1 cellular context compared by ENCODE assay signal in genomic region chr12:6323340-6323994, GRCh38.
TF ChIP-seq lines count a peak whose summit lies in the region.

No MANE protein-coding gene starts in this region.

TF ChIP-seq in K562, 482 proteins besides CTCF, POLR2A, EP300 and RAD21 (continued from another document and continues in another):
- TF ChIP-seq, protein P1, sequence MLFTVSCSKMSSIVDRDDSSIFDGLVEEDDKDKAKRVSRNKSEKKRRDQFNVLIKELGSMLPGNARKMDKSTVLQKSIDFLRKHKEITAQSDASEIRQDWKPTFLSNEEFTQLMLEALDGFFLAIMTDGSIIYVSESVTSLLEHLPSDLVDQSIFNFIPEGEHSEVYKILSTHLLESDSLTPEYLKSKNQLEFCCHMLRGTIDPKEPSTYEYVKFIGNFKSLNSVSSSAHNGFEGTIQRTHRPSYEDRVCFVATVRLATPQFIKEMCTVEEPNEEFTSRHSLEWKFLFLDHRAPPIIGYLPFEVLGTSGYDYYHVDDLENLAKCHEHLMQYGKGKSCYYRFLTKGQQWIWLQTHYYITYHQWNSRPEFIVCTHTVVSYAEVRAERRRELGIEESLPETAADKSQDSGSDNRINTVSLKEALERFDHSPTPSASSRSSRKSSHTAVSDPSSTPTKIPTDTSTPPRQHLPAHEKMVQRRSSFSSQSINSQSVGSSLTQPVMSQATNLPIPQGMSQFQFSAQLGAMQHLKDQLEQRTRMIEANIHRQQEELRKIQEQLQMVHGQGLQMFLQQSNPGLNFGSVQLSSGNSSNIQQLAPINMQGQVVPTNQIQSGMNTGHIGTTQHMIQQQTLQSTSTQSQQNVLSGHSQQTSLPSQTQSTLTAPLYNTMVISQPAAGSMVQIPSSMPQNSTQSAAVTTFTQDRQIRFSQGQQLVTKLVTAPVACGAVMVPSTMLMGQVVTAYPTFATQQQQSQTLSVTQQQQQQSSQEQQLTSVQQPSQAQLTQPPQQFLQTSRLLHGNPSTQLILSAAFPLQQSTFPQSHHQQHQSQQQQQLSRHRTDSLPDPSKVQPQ (CRISPR knock-in tag; IDR thresholded peaks at IDR 0.05; ENCODE audit: borderline replicate concordance) = no peak
- TF ChIP-seq NFE2L1 (tag; IDR thresholded peaks at IDR 0.05; ENCODE audit: borderline replicate concordance, low read depth) (no peak), ATF1 (CRISPR knock-in tag; IDR thresholded peaks at IDR 0.05) (no peak), ATF1 (tag; IDR thresholded peaks at IDR 0.05) (no peak), ZNF354B (CRISPR knock-in tag; IDR thresholded peaks at IDR 0.05) (no peak), VEZF1 (CRISPR knock-in tag; IDR thresholded peaks at IDR 0.05) (no peak), KAT8 (IDR thresholded peaks at IDR 0.05; ENCODE audit: low read depth) (no peak), SUPT5H (IDR thresholded peaks at IDR 0.05) (no peak), NR2C2 (CRISPR knock-in tag; IDR thresholded peaks at IDR 0.05) (no peak), NR2C2 (tag; IDR thresholded peaks at IDR 0.05) (no peak), MAFG (tag; conservative IDR thresholded peaks at IDR 0.05) (peak; percentile 85), ZNF695 (CRISPR knock-in tag; IDR thresholded peaks at IDR 0.05) (no peak), ZNF217 (CRISPR knock-in tag; IDR thresholded peaks at IDR 0.05) (no peak), SMC3 (conservative IDR thresholded peaks at IDR 0.05; ENCODE audit: insufficient read depth, low read depth, low read length) (peak; percentile 28; the same call in 1 of the 2 replicates), SIRT6 (IDR thresholded peaks at IDR 0.05; ENCODE audit: low read depth, low read length) (no peak), ZNF76 (CRISPR knock-in tag; IDR thresholded peaks at IDR 0.05; ENCODE audit: borderline replicate concordance) (no peak), MTA2 (IDR thresholded peaks at IDR 0.05; ENCODE audit: low read depth) (0 out of 2 replicates have a peak, but pooled peaks have one; percentile 25), ZNF778 (CRISPR knock-in tag; IDR thresholded peaks at IDR 0.05) (no peak), TRIM24 (IDR thresholded peaks at IDR 0.05) (no peak), ZNF347 (CRISPR knock-in tag; IDR thresholded peaks at IDR 0.05; ENCODE audit: low read depth) (no peak), FOXA1 (IDR thresholded peaks at IDR 0.05; ENCODE audit: borderline replicate concordance) (no peak), FOXM1 (IDR thresholded peaks at IDR 0.05; ENCODE audit: low read depth) (no peak), FOXM1 (CRISPR knock-in tag; IDR thresholded peaks at IDR 0.05; ENCODE audit: low read depth) (no peak), TOE1 (IDR thresholded peaks at IDR 0.05; ENCODE audit: borderline replicate concordance) (no peak), TOE1 (CRISPR knock-in tag; IDR thresholded peaks at IDR 0.05; ENCODE audit: borderline replicate concordance, low read depth) (no peak), BMI1 (IDR thresholded peaks at IDR 0.05; ENCODE audit: low read length) (no peak), MCM7 (IDR thresholded peaks at IDR 0.05) (no peak), GTF2A2 (tag; IDR thresholded peaks at IDR 0.05) (no peak), ZNF133 (CRISPR knock-in tag; IDR thresholded peaks at IDR 0.05) (no peak), STAG1 (CRISPR knock-in tag; IDR thresholded peaks at IDR 0.05; ENCODE audit: borderline replicate concordance) (no peak), MYC (IDR thresholded peaks at IDR 0.05; ENCODE audit: low read depth, low read length) (no peak), MYC (CRISPR knock-in tag; IDR thresholded peaks at IDR 0.05; ENCODE audit: borderline replicate concordance, low read depth) (no peak), SRSF3 (IDR thresholded peaks at IDR 0.05; ENCODE audit: insufficient read depth, low read length) (no peak), MEF2D (tag; conservative IDR thresholded peaks at IDR 0.05; ENCODE audit: low read depth) (no peak), ZNF282 (CRISPR knock-in tag; IDR thresholded peaks at IDR 0.05) (no peak), BRD4 (IDR thresholded peaks at IDR 0.05) (no peak), HDAC6 (IDR thresholded peaks at IDR 0.05; ENCODE audit: low read depth, low read length) (no peak), ETV5 (CRISPR knock-in tag; IDR thresholded peaks at IDR 0.05; ENCODE audit: low read depth) (no peak), L3MBTL2 (IDR thresholded peaks at IDR 0.05) (peak; percentile 38; the same call in 1 of the 2 replicates), ZNF707 (CRISPR knock-in tag; conservative IDR thresholded peaks at IDR 0.05) (no peak), ZNF507 (tag; conservative IDR thresholded peaks at IDR 0.05) (no peak)
- TF ChIP-seq, protein P2, sequence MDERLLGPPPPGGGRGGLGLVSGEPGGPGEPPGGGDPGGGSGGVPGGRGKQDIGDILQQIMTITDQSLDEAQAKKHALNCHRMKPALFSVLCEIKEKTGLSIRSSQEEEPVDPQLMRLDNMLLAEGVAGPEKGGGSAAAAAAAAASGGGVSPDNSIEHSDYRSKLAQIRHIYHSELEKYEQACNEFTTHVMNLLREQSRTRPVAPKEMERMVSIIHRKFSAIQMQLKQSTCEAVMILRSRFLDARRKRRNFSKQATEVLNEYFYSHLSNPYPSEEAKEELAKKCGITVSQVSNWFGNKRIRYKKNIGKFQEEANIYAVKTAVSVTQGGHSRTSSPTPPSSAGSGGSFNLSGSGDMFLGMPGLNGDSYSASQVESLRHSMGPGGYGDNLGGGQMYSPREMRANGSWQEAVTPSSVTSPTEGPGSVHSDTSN (CRISPR knock-in tag; IDR thresholded peaks at IDR 0.05; ENCODE audit: low read depth) = no peak
- TF ChIP-seq, protein P2 (tag; conservative IDR thresholded peaks at IDR 0.05; ENCODE audit: low read depth) = peak; percentile 61; the same call in 1 of the 2 replicates
- TF ChIP-seq, protein P3, sequence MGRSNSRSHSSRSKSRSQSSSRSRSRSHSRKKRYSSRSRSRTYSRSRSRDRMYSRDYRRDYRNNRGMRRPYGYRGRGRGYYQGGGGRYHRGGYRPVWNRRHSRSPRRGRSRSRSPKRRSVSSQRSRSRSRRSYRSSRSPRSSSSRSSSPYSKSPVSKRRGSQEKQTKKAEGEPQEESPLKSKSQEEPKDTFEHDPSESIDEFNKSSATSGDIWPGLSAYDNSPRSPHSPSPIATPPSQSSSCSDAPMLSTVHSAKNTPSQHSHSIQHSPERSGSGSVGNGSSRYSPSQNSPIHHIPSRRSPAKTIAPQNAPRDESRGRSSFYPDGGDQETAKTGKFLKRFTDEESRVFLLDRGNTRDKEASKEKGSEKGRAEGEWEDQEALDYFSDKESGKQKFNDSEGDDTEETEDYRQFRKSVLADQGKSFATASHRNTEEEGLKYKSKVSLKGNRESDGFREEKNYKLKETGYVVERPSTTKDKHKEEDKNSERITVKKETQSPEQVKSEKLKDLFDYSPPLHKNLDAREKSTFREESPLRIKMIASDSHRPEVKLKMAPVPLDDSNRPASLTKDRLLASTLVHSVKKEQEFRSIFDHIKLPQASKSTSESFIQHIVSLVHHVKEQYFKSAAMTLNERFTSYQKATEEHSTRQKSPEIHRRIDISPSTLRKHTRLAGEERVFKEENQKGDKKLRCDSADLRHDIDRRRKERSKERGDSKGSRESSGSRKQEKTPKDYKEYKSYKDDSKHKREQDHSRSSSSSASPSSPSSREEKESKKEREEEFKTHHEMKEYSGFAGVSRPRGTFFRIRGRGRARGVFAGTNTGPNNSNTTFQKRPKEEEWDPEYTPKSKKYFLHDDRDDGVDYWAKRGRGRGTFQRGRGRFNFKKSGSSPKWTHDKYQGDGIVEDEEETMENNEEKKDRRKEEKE (IDR thresholded peaks at IDR 0.05; ENCODE audit: borderline replicate concordance in 1 of 2, control insufficient read depth in 1 of 2, low read depth in 2 of 2, low read length in 1 of 2) = no peak
- TF ChIP-seq, protein P4, sequence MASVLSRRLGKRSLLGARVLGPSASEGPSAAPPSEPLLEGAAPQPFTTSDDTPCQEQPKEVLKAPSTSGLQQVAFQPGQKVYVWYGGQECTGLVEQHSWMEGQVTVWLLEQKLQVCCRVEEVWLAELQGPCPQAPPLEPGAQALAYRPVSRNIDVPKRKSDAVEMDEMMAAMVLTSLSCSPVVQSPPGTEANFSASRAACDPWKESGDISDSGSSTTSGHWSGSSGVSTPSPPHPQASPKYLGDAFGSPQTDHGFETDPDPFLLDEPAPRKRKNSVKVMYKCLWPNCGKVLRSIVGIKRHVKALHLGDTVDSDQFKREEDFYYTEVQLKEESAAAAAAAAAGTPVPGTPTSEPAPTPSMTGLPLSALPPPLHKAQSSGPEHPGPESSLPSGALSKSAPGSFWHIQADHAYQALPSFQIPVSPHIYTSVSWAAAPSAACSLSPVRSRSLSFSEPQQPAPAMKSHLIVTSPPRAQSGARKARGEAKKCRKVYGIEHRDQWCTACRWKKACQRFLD (CRISPR knock-in tag; IDR thresholded peaks at IDR 0.05) = no peak
- TF ChIP-seq, protein P5, sequence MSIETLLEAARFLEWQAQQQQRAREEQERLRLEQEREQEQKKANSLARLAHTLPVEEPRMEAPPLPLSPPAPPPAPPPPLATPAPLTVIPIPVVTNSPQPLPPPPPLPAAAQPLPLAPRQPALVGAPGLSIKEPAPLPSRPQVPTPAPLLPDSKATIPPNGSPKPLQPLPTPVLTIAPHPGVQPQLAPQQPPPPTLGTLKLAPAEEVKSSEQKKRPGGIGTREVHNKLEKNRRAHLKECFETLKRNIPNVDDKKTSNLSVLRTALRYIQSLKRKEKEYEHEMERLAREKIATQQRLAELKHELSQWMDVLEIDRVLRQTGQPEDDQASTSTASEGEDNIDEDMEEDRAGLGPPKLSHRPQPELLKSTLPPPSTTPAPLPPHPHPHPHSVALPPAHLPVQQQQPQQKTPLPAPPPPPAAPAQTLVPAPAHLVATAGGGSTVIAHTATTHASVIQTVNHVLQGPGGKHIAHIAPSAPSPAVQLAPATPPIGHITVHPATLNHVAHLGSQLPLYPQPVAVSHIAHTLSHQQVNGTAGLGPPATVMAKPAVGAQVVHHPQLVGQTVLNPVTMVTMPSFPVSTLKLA (conservative IDR thresholded peaks at IDR 0.05) = peak in 1 of 2 experiments; percentile 36; a peak in 1 of 4 replicates
- TF ChIP-seq, protein P6, sequence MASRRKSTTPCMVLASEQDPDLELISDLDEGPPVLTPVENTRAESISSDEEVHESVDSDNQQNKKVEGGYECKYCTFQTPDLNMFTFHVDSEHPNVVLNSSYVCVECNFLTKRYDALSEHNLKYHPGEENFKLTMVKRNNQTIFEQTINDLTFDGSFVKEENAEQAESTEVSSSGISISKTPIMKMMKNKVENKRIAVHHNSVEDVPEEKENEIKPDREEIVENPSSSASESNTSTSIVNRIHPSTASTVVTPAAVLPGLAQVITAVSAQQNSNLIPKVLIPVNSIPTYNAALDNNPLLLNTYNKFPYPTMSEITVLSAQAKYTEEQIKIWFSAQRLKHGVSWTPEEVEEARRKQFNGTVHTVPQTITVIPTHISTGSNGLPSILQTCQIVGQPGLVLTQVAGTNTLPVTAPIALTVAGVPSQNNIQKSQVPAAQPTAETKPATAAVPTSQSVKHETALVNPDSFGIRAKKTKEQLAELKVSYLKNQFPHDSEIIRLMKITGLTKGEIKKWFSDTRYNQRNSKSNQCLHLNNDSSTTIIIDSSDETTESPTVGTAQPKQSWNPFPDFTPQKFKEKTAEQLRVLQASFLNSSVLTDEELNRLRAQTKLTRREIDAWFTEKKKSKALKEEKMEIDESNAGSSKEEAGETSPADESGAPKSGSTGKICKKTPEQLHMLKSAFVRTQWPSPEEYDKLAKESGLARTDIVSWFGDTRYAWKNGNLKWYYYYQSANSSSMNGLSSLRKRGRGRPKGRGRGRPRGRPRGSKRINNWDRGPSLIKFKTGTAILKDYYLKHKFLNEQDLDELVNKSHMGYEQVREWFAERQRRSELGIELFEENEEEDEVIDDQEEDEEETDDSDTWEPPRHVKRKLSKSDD (conservative IDR thresholded peaks at IDR 0.05; ENCODE audit: low read length) = no peak
- TF ChIP-seq, protein P7, sequence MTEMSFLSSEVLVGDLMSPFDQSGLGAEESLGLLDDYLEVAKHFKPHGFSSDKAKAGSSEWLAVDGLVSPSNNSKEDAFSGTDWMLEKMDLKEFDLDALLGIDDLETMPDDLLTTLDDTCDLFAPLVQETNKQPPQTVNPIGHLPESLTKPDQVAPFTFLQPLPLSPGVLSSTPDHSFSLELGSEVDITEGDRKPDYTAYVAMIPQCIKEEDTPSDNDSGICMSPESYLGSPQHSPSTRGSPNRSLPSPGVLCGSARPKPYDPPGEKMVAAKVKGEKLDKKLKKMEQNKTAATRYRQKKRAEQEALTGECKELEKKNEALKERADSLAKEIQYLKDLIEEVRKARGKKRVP (CRISPR knock-in tag; IDR thresholded peaks at IDR 0.05) = no peak
- TF ChIP-seq, protein P8, sequence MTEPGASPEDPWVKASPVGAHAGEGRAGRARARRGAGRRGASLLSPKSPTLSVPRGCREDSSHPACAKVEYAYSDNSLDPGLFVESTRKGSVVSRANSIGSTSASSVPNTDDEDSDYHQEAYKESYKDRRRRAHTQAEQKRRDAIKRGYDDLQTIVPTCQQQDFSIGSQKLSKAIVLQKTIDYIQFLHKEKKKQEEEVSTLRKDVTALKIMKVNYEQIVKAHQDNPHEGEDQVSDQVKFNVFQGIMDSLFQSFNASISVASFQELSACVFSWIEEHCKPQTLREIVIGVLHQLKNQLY (CRISPR knock-in tag; conservative IDR thresholded peaks at IDR 0.05) = no peak
